Comparison of ENCODE assay signal across 2 cellular contexts in the genomic region with DNA sequence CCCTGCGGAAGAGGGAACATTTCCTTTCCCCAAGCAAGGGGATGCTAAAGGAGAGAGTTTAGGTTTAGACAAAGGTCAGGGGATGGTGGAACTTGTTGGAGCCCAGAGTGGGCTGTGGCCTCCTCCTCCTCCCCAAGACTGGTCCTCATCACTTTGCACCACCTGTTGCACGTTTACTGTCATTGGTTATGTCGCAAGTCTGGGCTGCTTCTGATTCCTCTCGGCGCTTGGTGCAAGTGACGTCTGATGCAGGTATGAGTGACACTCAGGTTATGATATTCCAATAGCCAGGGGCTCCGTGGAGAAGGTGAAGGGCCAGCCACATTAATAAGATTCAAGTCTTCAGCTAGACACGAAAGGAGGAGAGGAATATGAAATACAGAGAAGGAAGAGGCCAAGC.
TF ChIP-seq lines count a peak whose summit lies in the region.

No MANE protein-coding gene starts in this region.

TF ChIP-seq in HepG2, 621 proteins besides CTCF, POLR2A, EP300 and RAD21:
- TF ChIP-seq KAT2B (IDR thresholded peaks at IDR 0.05; ENCODE audit: borderline replicate concordance, low read depth, low read length) (no peak), CEBPB (IDR thresholded peaks at IDR 0.05; ENCODE audit: borderline replicate concordance, low read depth, low read length) (peak; percentile 31; the same call in 1 of the 2 replicates)

TF ChIP-seq in H1, 55 proteins besides CTCF, POLR2A, EP300 and RAD21:
- TF ChIP-seq ASH2L (IDR thresholded peaks at IDR 0.05; ENCODE audit: low read length) (no peak), SIN3A (conservative IDR thresholded peaks at IDR 0.05 in 1 of 2, IDR thresholded peaks at IDR 0.05 in 1 of 2; ENCODE audit: low read depth in 1 of 2, low read length in 2 of 2) (no peak), SIRT6 (IDR thresholded peaks at IDR 0.05; ENCODE audit: low read length) (no peak), CEBPB (IDR thresholded peaks at IDR 0.05; ENCODE audit: low read depth, low read length) (no peak), RFX5 (IDR thresholded peaks at IDR 0.05; ENCODE audit: borderline replicate concordance, low read depth, low read length) (no peak), CTBP2 (IDR thresholded peaks at IDR 0.05; ENCODE audit: borderline replicate concordance, insufficient read depth, insufficient read length, low read length) (no peak), KDM5A (IDR thresholded peaks at IDR 0.05; ENCODE audit: low read length) (no peak)
- TF ChIP-seq, protein P1, sequence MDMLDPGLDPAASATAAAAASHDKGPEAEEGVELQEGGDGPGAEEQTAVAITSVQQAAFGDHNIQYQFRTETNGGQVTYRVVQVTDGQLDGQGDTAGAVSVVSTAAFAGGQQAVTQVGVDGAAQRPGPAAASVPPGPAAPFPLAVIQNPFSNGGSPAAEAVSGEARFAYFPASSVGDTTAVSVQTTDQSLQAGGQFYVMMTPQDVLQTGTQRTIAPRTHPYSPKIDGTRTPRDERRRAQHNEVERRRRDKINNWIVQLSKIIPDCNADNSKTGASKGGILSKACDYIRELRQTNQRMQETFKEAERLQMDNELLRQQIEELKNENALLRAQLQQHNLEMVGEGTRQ (IDR thresholded peaks at IDR 0.05; ENCODE audit: low read length) = no peak
- TF ChIP-seq, protein P2, sequence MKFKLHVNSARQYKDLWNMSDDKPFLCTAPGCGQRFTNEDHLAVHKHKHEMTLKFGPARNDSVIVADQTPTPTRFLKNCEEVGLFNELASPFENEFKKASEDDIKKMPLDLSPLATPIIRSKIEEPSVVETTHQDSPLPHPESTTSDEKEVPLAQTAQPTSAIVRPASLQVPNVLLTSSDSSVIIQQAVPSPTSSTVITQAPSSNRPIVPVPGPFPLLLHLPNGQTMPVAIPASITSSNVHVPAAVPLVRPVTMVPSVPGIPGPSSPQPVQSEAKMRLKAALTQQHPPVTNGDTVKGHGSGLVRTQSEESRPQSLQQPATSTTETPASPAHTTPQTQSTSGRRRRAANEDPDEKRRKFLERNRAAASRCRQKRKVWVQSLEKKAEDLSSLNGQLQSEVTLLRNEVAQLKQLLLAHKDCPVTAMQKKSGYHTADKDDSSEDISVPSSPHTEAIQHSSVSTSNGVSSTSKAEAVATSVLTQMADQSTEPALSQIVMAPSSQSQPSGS (IDR thresholded peaks at IDR 0.05; ENCODE audit: low read length) = no peak
